Comparison of ENCODE assay signal across 1 cellular context in the genomic region with DNA sequence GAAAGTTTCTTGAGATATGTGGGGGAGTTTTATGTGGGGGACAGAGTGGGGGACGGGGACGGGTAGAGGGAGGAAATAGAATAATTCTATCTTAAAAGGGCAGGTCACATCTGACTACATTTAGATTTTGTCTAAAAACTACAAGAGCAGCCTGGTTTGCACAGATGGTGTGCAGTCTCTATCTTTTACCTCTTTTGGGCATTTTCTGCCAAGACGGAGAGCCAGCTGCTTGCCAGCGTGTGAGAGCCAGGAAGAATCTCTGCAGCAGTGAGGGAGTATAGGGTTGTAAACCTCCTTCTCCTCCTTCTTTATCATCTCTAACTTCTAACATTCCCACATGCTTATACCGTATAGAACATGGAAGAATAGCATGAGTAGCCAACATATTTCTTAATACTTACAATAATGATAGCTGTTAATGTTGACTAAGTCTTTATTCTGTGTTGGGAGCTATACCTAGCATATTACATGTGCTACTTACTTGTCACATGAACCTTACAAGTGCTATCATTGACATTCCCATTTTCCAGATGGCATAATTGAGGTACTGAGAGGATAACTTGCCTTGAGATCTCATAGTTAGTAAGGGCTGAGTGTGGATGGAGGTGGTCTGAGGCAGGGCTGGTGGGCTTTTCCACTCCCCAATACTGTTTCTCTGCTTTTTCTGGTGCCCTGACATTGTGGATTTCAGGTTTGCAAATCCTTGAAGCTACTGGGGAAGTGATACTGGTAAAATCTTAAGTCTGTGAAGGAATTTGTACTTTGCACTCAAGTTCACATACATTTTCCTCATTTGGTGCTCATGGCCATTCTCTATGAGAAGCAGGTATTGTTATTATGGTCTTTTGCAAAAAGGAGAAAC.
TF ChIP-seq lines count a peak whose summit lies in the region.

No MANE protein-coding gene starts in this region.

TF ChIP-seq in endothelial cell of umbilical vein, 7 proteins besides CTCF, POLR2A, EP300 and RAD21:
- no peak for TF ChIP-seq POLR2AphosphoS5 (IDR thresholded peaks at IDR 0.05; ENCODE audit: insufficient read depth, low read depth, low read length)
- TF ChIP-seq, protein P1, sequence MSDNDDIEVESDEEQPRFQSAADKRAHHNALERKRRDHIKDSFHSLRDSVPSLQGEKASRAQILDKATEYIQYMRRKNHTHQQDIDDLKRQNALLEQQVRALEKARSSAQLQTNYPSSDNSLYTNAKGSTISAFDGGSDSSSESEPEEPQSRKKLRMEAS (IDR thresholded peaks at IDR 0.05; ENCODE audit: insufficient read depth, insufficient read length), result no peak
- TF ChIP-seq GATA2 (IDR thresholded peaks at IDR 0.05; ENCODE audit: insufficient read depth, insufficient read length, low read depth, low read length), result no peak
- no peak for TF ChIP-seq EZH2 (IDR thresholded peaks at IDR 0.05; ENCODE audit: borderline replicate concordance, low read depth, low read length, severe bottlenecking)
- no peak for TF ChIP-seq JUN (IDR thresholded peaks at IDR 0.05; ENCODE audit: borderline replicate concordance, insufficient read depth, insufficient read length, low read depth)
- no peak for TF ChIP-seq MYC (IDR thresholded peaks at IDR 0.05; ENCODE audit: low read depth, low read length)
- no peak for TF ChIP-seq FOS (IDR thresholded peaks at IDR 0.05; ENCODE audit: borderline replicate concordance, insufficient read depth, low read length)
